In genomic region chr10:3578682-3579081, GRCh38 we compare ENCODE assay signal across 36 cellular contexts.
DNase-seq lines count a peak whose midpoint lies in the region; ATAC-seq, FAIRE-seq and TF ChIP-seq lines count a peak whose summit lies in the region.
"Had no signal": no experiment of that assay in that cellular context is flagged by ENCODE, and none has a peak within 500 bp of the region (broad histone marks: within the 10 kb centered on the region; RNA-seq: fewer than 3 reads in every experiment).

No MANE protein-coding gene starts in this region.

- H3K27ac ChIP-seq in HEK293 (ENCODE audit: extremely low read depth, low read depth, low read length), result no peak overlapping the region
- no peak overlapping the region for H3K27ac ChIP-seq in K562 (ENCODE audit: extremely low read depth, low read depth, low read length)
- H3K27ac ChIP-seq: 22Rv1; A549; BLaER1; BLaER1 treated with 17β-estradiol and CSF1 and Interleukin-3, amounts not matched to agents 10 nM and 100 nM; C4-2B had no signal

- H3K4me1 ChIP-seq in HEK293 (ENCODE audit: control insufficient read depth, insufficient read depth, low read length) (no peaks in the 10 kb centered on the region), K562 (replicated peaks in 1 of 2; ENCODE audit: control insufficient read depth in 2 of 2, insufficient read depth in 2 of 2, low read length in 2 of 2) (no peaks in the 10 kb centered on the region; a peak in 1 of 5 replicates)
- H3K4me1 ChIP-seq: A549, BE2C, Caco-2 had no signal

- H3K79me2 ChIP-seq in K562 (ENCODE audit: control insufficient read depth, insufficient read depth, low read length), result no peaks in the 10 kb centered on the region

- H3K27ac Mint-ChIP-seq in activated naive CD4-positive, alpha-beta T cell treated with anti-CD3 and anti-CD28 coated beads, Interleukin-2, amount 10 ng/mL, durations not matched to agents 7 days and 5 days, result peak overlapping the region; percentile 8
- H3K27ac Mint-ChIP-seq in activated naive CD4-positive, alpha-beta T cell treated with anti-CD3 and anti-CD28 coated beads for 36 hours, result no peak overlapping the region
- H3K27ac Mint-ChIP-seq in dendritic cell treated with granulocyte-macrophage colony-stimulating factor and Interleukin-4, amounts not matched to agents 40 ng/mL and 50 ng/mL, for 4 days, result peak overlapping the region; percentile 90
- H3K27ac Mint-ChIP-seq: B cell; CD4-positive, alpha-beta memory T cell; CD4-positive, alpha-beta T cell; CD4-positive, CD25-positive, alpha-beta regulatory T cell; CD8-positive, alpha-beta memory T cell; CD8-positive, alpha-beta T cell had no signal

- DNase-seq in activated naive CD4-positive, alpha-beta T cell treated with anti-CD3 and anti-CD28 coated beads, Interleukin-2, amount 10 ng/mL, durations not matched to agents 7 days and 5 days, result no peak
- no peak for DNase-seq in activated naive CD4-positive, alpha-beta T cell treated with anti-CD3 and anti-CD28 coated beads for 36 hours
- DNase-seq in K562 (ENCODE audit: extremely low read depth in 1 of 4, low spot score in 3 of 4) (no peak), NOMO-1 treated with dmso at 0.1 percent for 144 hours (lab: John Stamatoyannopoulos, UW; ENCODE audit: unreplicated experiment) (no peak), NCI-H1436 (lab: John Stamatoyannopoulos, UW) (no peak)
- DNase-seq: 8988T; ACHN; AML-193; BE2C; C1 segment of cervical spinal cord; Caco-2; Calu3; CD4-positive, alpha-beta memory T cell; CD4-positive, alpha-beta T cell; CD4-positive, CD25-positive, alpha-beta regulatory T cell; CD8-positive, alpha-beta memory T cell; CD8-positive, alpha-beta T cell; COR-L47; DMS 273 treated with DMSO at 0.1 percent for 48 hours; DMS153; DMS79; DMS79 treated with DMSO at 0.1 percent for 48 hours; DND-41; EL had no signal

- H3K36me3 ChIP-seq in HEK293 (ENCODE audit: control insufficient read depth in 2 of 2, insufficient read depth in 1 of 2, low read length in 2 of 2), result no peaks in the 10 kb centered on the region
- H3K36me3 ChIP-seq in K562 (ENCODE audit: control insufficient read depth, insufficient read depth, low read length), result no peaks in the 10 kb centered on the region
- H3K36me3 ChIP-seq: BE2C; BLaER1; BLaER1 treated with 17β-estradiol and CSF1 and Interleukin-3, amounts not matched to agents 10 nM and 100 nM had no signal

- H3K4me3 ChIP-seq in HEK293 (ENCODE audit: low read depth, low read length) (no peak overlapping the region), K562 (no peak overlapping the region)
- H3K4me3 ChIP-seq: A549; BLaER1; BLaER1 treated with 17β-estradiol and CSF1 and Interleukin-3, amounts not matched to agents 10 nM and 100 nM had no signal

- BruUV-seq in K562 (replicated peaks; lab: Mats Ljungman, UMichigan), result no TSS peak

- H3K4me2 ChIP-seq in K562 (ENCODE audit: insufficient read depth, low read length), result no peak overlapping the region
- H3K4me2 ChIP-seq: A549 had no signal

- no peak for FAIRE-seq in K562 (lab: Jason Lieb, UNC)
- FAIRE-seq: A204.1, A549, D721Med had no signal

- no peak for TF ChIP-seq CTCF in HEK293 (tag by site-specific recombination; IDR thresholded peaks at IDR 0.05)
- no peak for TF ChIP-seq CTCF in K562 (IDR thresholded peaks at IDR 0.05 in 2 of 3, conservative IDR thresholded peaks at IDR 0.05 in 1 of 3; ENCODE audit: insufficient read depth in 2 of 3, low read depth in 1 of 3, low read length in 3 of 3)

- intact Hi-C loops in activated naive CD4-positive, alpha-beta T cell treated with anti-CD3 and anti-CD28 coated beads for 36 hours (cut with micrococcal nuclease), result no loop called here
- intact Hi-C loops in K562 (cut with micrococcal nuclease), result no loop called here
- intact Hi-C loops in dendritic cell treated with granulocyte-macrophage colony-stimulating factor and Interleukin-4, amounts not matched to agents 40 ng/mL and 50 ng/mL, for 4 days (cut with micrococcal nuclease), result no loop called here

- H3K9me3 ChIP-seq in HEK293 (ENCODE audit: control insufficient read depth, insufficient read depth, low read depth, low read length) (no peaks in the 10 kb centered on the region), K562 (replicated peaks; ENCODE audit: control insufficient read depth, insufficient read depth, low read depth, low read length) (no peaks in the 10 kb centered on the region)
- H3K9me3 ChIP-seq: A549, BE2C, BLaER1, Caco-2 had no signal

- H3K27me3 ChIP-seq in K562 (ENCODE audit: control insufficient read depth in 2 of 2, insufficient read depth in 2 of 2, low read length in 2 of 2), result peaks cover 8 to 9% of the 10 kb centered on the region in 2 experiments
- H3K27me3 ChIP-seq: BE2C; BLaER1; BLaER1 treated with 17β-estradiol and CSF1 and Interleukin-3, amounts not matched to agents 10 nM and 100 nM had no signal

- no peaks in the 10 kb centered on the region for H4K20me1 ChIP-seq in K562 (replicated peaks; ENCODE audit: control insufficient read depth, insufficient read depth, low read length)
- H4K20me1 ChIP-seq: BLaER1; BLaER1 treated with 17β-estradiol and CSF1 and Interleukin-3, amounts not matched to agents 10 nM and 100 nM had no signal

- peaks cover 42% of the 10 kb centered on the region for H3K4me1 Mint-ChIP-seq in activated naive CD4-positive, alpha-beta T cell treated with anti-CD3 and anti-CD28 coated beads, Interleukin-2, amount 10 ng/mL, durations not matched to agents 7 days and 5 days
- H3K4me1 Mint-ChIP-seq in activated naive CD4-positive, alpha-beta T cell treated with anti-CD3 and anti-CD28 coated beads for 36 hours (ENCODE audit: low read depth), result peaks cover 8% of the 10 kb centered on the region
- peaks cover 51% of the 10 kb centered on the region for H3K4me1 Mint-ChIP-seq in dendritic cell treated with granulocyte-macrophage colony-stimulating factor and Interleukin-4, amounts not matched to agents 40 ng/mL and 50 ng/mL, for 4 days (ENCODE audit: low read depth)
- H3K4me1 Mint-ChIP-seq: B cell had no signal

- no peak for TF ChIP-seq POLR2A in K562 (conservative IDR thresholded peaks at IDR 0.05)

- peaks cover 12% of the 10 kb centered on the region for H3K27me3 Mint-ChIP-seq in activated naive CD4-positive, alpha-beta T cell treated with anti-CD3 and anti-CD28 coated beads, Interleukin-2, amount 10 ng/mL, durations not matched to agents 7 days and 5 days
- no peaks in the 10 kb centered on the region for H3K27me3 Mint-ChIP-seq in activated naive CD4-positive, alpha-beta T cell treated with anti-CD3 and anti-CD28 coated beads for 36 hours (ENCODE audit: low read depth)
- H3K27me3 Mint-ChIP-seq in dendritic cell treated with granulocyte-macrophage colony-stimulating factor and Interleukin-4, amounts not matched to agents 40 ng/mL and 50 ng/mL, for 4 days, result no peaks in the 10 kb centered on the region
- H3K27me3 Mint-ChIP-seq: CD4-positive, alpha-beta memory T cell; CD4-positive, alpha-beta T cell had no signal

- H3K9me3 Mint-ChIP-seq in activated naive CD4-positive, alpha-beta T cell treated with anti-CD3 and anti-CD28 coated beads, Interleukin-2, amount 10 ng/mL, durations not matched to agents 7 days and 5 days, result no peaks in the 10 kb centered on the region
- no peaks in the 10 kb centered on the region for H3K9me3 Mint-ChIP-seq in activated naive CD4-positive, alpha-beta T cell treated with anti-CD3 and anti-CD28 coated beads for 36 hours
- H3K9me3 Mint-ChIP-seq in dendritic cell treated with granulocyte-macrophage colony-stimulating factor and Interleukin-4, amounts not matched to agents 40 ng/mL and 50 ng/mL, for 4 days, result no peaks in the 10 kb centered on the region
- H3K9me3 Mint-ChIP-seq: CD14-positive monocyte; CD4-positive, alpha-beta T cell; CD8-positive, alpha-beta memory T cell; CD8-positive, alpha-beta T cell had no signal

- no peak for TF ChIP-seq EP300 in K562 (IDR thresholded peaks at IDR 0.05; ENCODE audit: low read length)

- no peaks in the 10 kb centered on the region for H3K36me3 Mint-ChIP-seq in activated naive CD4-positive, alpha-beta T cell treated with anti-CD3 and anti-CD28 coated beads, Interleukin-2, amount 10 ng/mL, durations not matched to agents 7 days and 5 days
- H3K36me3 Mint-ChIP-seq in activated naive CD4-positive, alpha-beta T cell treated with anti-CD3 and anti-CD28 coated beads for 36 hours (ENCODE audit: low read depth), result no peaks in the 10 kb centered on the region
- H3K36me3 Mint-ChIP-seq in dendritic cell treated with granulocyte-macrophage colony-stimulating factor and Interleukin-4, amounts not matched to agents 40 ng/mL and 50 ng/mL, for 4 days (ENCODE audit: low read depth), result no peaks in the 10 kb centered on the region
- H3K36me3 Mint-ChIP-seq: CD14-positive monocyte; CD4-positive, alpha-beta memory T cell; CD4-positive, CD25-positive, alpha-beta regulatory T cell; CD8-positive, alpha-beta memory T cell; CD8-positive, alpha-beta T cell had no signal

- ATAC-seq in K562 (no peak), HG03342 (IDR thresholded peaks at IDR 0.05; ENCODE audit: unreplicated experiment) (no peak)
- ATAC-seq: A549; CD8-positive, alpha-beta T cell had no signal

- no peak for TF ChIP-seq RAD21 in K562 (CRISPR knock-in tag; conservative IDR thresholded peaks at IDR 0.05 in 1 of 2, IDR thresholded peaks at IDR 0.05 in 1 of 2)

- H3K9me1 ChIP-seq in K562 (ENCODE audit: control insufficient read depth, insufficient read depth, low read length), result no peaks in the 10 kb centered on the region

- no peak overlapping the region for H3K9ac ChIP-seq in K562 (ENCODE audit: insufficient read depth in 1 of 2, low read depth in 2 of 2, low read length in 2 of 2)
- H3K9ac ChIP-seq: BLaER1; BLaER1 treated with 17β-estradiol and CSF1 and Interleukin-3, amounts not matched to agents 10 nM and 100 nM had no signal

- in situ Hi-C loops in K562 (cut with MboI), result no loop called here

- CTCF ChIA-PET in activated naive CD4-positive, alpha-beta T cell treated with anti-CD3 and anti-CD28 coated beads, Interleukin-2, amount 10 ng/mL, durations not matched to agents 7 days and 5 days (lab: Charles Lee), result interaction anchor here (0.9 kb wide), 1 partner anchor 14 kb away, joined by 3 read pairs; no protein-coding TSS in a partner anchor
- CTCF ChIA-PET in activated naive CD4-positive, alpha-beta T cell treated with anti-CD3 and anti-CD28 coated beads for 36 hours (lab: Charles Lee), result no interaction called here
- CTCF ChIA-PET in HEK293 (lab: Yijun Ruan, JAX), result no interaction called here
- CTCF ChIA-PET in K562 (lab: Yijun Ruan, JAX; ENCODE audit: low intra/inter-chr PET ratio), result no interaction called here

- no peak overlapping the region for H3K4me3 Mint-ChIP-seq in activated naive CD4-positive, alpha-beta T cell treated with anti-CD3 and anti-CD28 coated beads, Interleukin-2, amount 10 ng/mL, durations not matched to agents 7 days and 5 days
- no peak overlapping the region for H3K4me3 Mint-ChIP-seq in activated naive CD4-positive, alpha-beta T cell treated with anti-CD3 and anti-CD28 coated beads for 36 hours
- H3K4me3 Mint-ChIP-seq in dendritic cell treated with granulocyte-macrophage colony-stimulating factor and Interleukin-4, amounts not matched to agents 40 ng/mL and 50 ng/mL, for 4 days, result peak overlapping the region; percentile 17
- H3K4me3 Mint-ChIP-seq: B cell; CD14-positive monocyte; CD4-positive, alpha-beta memory T cell; CD4-positive, alpha-beta T cell; CD4-positive, CD25-positive, alpha-beta regulatory T cell; CD8-positive, alpha-beta memory T cell; CD8-positive, alpha-beta T cell had no signal

- POLR2A ChIA-PET in HEK293 (lab: Yijun Ruan, JAX) (no interaction called here), K562 (lab: Yijun Ruan, JAX) (interaction anchor here (0.6 kb wide), 1 partner anchor 204 kb away, joined by 3 read pairs; no protein-coding TSS in a partner anchor)

- H2AFZ ChIP-seq in K562 (ENCODE audit: low read depth, low read length), result no peak overlapping the region
